In the genomic region with DNA sequence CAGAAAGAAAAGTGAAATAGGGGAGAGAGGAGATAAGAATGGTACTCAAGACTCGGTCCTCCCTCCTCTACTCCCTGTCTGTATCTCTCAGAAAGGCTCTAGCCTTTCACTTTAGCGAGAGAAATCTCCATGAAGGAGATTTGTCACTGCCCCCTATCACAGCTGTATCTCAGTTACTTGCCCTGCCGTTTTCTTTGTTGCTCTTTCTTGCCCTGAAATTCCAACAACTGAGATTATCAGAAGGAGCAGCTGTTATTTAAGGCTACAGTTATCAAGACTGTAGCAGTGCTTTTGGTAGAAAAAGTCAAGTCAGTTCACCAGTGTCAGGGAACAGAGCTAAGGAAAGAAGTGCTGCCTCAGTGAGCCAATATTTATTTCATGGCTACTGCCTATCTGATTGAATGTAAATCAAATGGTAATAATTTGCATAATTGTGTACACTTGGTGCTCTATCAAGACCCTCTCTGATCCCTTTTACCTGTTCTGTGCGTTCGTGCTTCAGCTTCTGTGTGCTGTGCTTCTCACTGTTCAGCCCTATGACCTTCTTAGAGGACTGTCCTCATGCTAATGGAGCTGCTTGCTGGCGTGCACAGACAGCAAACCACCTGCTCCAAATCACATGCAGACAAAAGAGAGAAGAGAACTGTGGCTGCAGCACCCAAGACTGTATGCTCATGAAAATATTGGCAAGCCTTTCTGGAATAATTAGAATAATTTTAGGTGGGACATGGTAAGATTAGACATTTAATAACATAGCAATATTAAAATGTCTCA, we compare ENCODE assay signal across 20 cellular contexts.
"Had no signal": no experiment of that assay in that cellular context is flagged by ENCODE, and none has a peak within 500 bp of the region (broad histone marks: within the 10 kb centered on the region; RNA-seq: fewer than 3 reads in every experiment).

No MANE protein-coding gene starts in this region.

- H3K36me3 ChIP-seq: colonic mucosa, heart right ventricle, prostate gland, right lobe of liver, spleen, tibial nerve, vagina had no signal

- H3K4me1 Mint-ChIP-seq: stimulated activated naive B cell treated with anti-CD40 and anti-IgM and Interleukin-4, amounts not matched to agents 10 μg/mL and 1 μg/mL and 100 μg/mL, for 72 hours had no signal

- H3K27me3 ChIP-seq: colonic mucosa, right lobe of liver, tibial nerve, vagina had no signal

- H3K9me3 ChIP-seq: colonic mucosa, heart right ventricle, prostate gland, right lobe of liver, spleen, tibial nerve, vagina had no signal

- H3K4me3 ChIP-seq: colonic mucosa, heart right ventricle, prostate gland, right lobe of liver, spleen, tibial nerve, vagina had no signal

- H3K4me1 ChIP-seq: colonic mucosa, prostate gland, right lobe of liver, spleen, tibial nerve, vagina had no signal

- H3K4me3 Mint-ChIP-seq: activated CD8-positive, alpha-beta T cell treated with anti-CD3 and anti-CD28 coated beads for 36 hours; stimulated activated naive B cell treated with anti-CD40 and anti-IgM and Interleukin-4, amounts not matched to agents 10 μg/mL and 1 μg/mL and 100 μg/mL, for 72 hours had no signal

- H3K9me3 Mint-ChIP-seq: activated CD8-positive, alpha-beta T cell treated with anti-CD3 and anti-CD28 coated beads for 36 hours; stimulated activated naive B cell treated with anti-CD40 and anti-IgM and Interleukin-4, amounts not matched to agents 10 μg/mL and 1 μg/mL and 100 μg/mL, for 72 hours had no signal

- H3K36me3 Mint-ChIP-seq: stimulated activated naive B cell treated with anti-CD40 and anti-IgM and Interleukin-4, amounts not matched to agents 10 μg/mL and 1 μg/mL and 100 μg/mL, for 72 hours had no signal

- H3K27ac Mint-ChIP-seq: activated CD8-positive, alpha-beta T cell treated with anti-CD3 and anti-CD28 coated beads for 36 hours; stimulated activated naive B cell treated with anti-CD40 and anti-IgM and Interleukin-4, amounts not matched to agents 10 μg/mL and 1 μg/mL and 100 μg/mL, for 72 hours had no signal

- H3K27ac ChIP-seq: colonic mucosa, heart right ventricle, prostate gland, right lobe of liver, spleen, tibial nerve, vagina had no signal

- ATAC-seq: activated CD8-positive, alpha-beta T cell treated with anti-CD3 and anti-CD28 coated beads for 36 hours; heart right ventricle; left ventricle myocardium superior; right lobe of liver; stimulated activated naive B cell treated with anti-CD40 and anti-IgM and Interleukin-4, amounts not matched to agents 10 μg/mL and 1 μg/mL and 100 μg/mL, for 72 hours had no signal

- DNase-seq: activated CD4-positive, alpha-beta T cell treated with anti-CD3 and anti-CD28 coated beads for 4 hours; activated CD8-positive, alpha-beta memory T cell treated with anti-CD3 and anti-CD28 coated beads, Interleukin-2, amount 50 U/mL, for 4 hours; activated CD8-positive, alpha-beta T cell treated with anti-CD3 and anti-CD28 coated beads for 36 hours; activated naive CD4-positive, alpha-beta T cell; aorta; caudate nucleus; colonic mucosa; effector CD4-positive, alpha-beta T cell; foreskin melanocyte; heart right ventricle; islet precursor cell; left ventricle myocardium superior; right lobe of liver; spleen; stimulated activated CD4-positive, alpha-beta T cell treated with anti-CD3 and anti-CD28 coated beads, Interleukin-1b, Interleukin-23, amount 100 ng/mL, for 48 hours; stimulated activated naive B cell treated with anti-CD40 and anti-IgM and Interleukin-4, amounts not matched to agents 10 μg/mL and 1 μg/mL and 100 μg/mL, for 72 hours; T1000 had no signal
